Comparison of ENCODE assay signal across 13 cellular contexts in the genomic region with DNA sequence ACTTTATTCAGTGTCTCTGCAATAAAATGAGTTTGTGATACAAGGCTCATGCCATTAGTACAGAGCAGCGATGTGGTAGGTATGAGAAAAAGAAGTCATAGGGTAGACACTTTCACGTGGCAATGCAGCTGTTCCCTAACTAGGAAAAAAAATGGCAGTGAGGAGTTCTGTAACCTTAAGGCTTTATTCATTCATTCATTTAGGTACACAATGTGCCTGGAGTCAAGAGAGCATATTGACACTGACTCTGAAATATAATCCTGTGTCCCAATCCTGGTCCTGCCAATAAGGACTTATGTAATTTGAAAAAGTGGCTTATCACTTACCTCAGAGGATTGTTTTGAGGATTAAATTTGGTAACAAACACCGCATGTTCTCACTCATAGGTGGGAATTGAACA.
DNase-seq lines count a peak whose midpoint lies in the region; ATAC-seq lines count a peak whose summit lies in the region.
"Had no signal": no experiment of that assay in that cellular context is flagged by ENCODE, and none has a peak within 500 bp of the region (broad histone marks: within the 10 kb centered on the region; RNA-seq: fewer than 3 reads in every experiment).

No MANE protein-coding gene starts in this region.

- ATAC-seq in left lobe of liver, result peak; percentile 41
- ATAC-seq: GM23338, HCT116 had no signal

- DNase-seq in NCI-H82 (lab: John Stamatoyannopoulos, UW) (peak; percentile 14), NCI-H82 treated with DMSO at 0.1 percent for 48 hours (lab: John Stamatoyannopoulos, UW; ENCODE audit: unreplicated experiment) (no peak), NCI-H2029 (lab: John Stamatoyannopoulos, UW) (peak; percentile 70), left lobe of liver (ENCODE audit: low spot score) (no peak), T1000 (lab: John Stamatoyannopoulos, UW) (no peak), RKO (ENCODE audit: low spot score) (no peak)
- DNase-seq: CD4-positive, alpha-beta T cell; CD8-positive, alpha-beta memory T cell; DMS 273 treated with DMSO at 0.1 percent for 48 hours; DND-41; H9 had no signal

Comparison
In these comparisons a context has a peak if more than half of its experiments do, and no peak if none do; other contexts are left out.
1. DNase-seq: peak in NCI-H82 (single experiment) and NCI-H2029 (single experiment); none in NCI-H82 treated with DMSO at 0.1 percent for 48 hours (single experiment), left lobe of liver (single experiment), T1000 (single experiment) and RKO (single experiment).